Comparison of ENCODE assay signal across 8 cellular contexts in the genomic region with DNA sequence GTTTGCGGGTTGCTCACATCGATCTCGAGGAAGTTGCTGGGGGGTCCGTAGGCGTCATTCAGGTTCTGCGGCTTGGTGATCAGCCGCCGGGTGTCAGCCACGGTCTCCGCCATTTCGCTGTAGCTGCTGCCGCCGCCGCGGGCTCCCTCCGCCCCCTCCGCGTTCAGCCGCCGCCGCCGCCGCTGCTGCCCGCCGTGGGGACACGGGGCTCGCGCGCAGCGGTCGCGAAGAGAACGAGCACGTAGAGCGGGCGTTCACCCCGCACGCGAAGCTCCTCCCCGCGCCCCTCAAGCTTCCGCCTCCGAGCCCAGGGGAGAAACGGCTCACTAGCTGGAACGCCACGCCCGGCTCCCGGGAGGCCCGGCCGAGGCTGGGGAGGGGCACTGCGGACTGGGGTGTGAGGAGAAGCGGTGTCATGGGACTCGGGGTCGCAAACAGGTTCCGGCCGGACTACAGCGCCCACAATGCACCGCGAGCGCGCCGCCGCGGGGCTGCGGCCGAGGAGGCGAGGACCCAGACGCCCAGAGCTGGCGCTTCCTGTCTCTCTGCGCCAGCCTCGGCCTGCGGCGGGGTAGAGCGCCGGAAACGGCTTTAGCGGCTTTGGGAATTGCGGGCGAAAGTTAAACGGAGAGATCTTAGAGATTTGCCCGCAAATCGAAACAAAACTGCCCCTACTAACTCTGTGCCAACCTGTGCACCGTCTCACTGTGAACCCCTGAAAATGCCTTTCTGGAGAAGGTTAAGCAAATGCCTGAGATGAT. TPM values are rescaled to one million over a fixed set of nuclear protein-coding genes. Genes with fewer than 3 reads are reported as not detected.
DNase-seq lines count a peak whose midpoint lies in the region; ATAC-seq lines count a peak whose summit lies in the region.

A gene (minus strand): TSS at position 232 of the 761 bp plus-strand sequence. CDS start 119 bp downstream, at position 113.

- peak; percentile 92 for DNase-seq in DMS153 (lab: John Stamatoyannopoulos, UW)
- peak; percentile 96 for DNase-seq in HuH-7.5 (ENCODE audit: low spot score)
- peak; percentile 76 for DNase-seq in OCI-M2 (lab: John Stamatoyannopoulos, UW; ENCODE audit: unreplicated experiment)
- peak; percentile 70 for DNase-seq in activated T-cell treated with anti-CD3 and anti-CD28 coated beads for 4 hours
- DNase-seq in epidermal melanocyte (ENCODE audit: insufficient read length, low spot score): peak; percentile 96
- DNase-seq in stimulated activated CD8-positive, alpha-beta memory T cell treated with anti-CD3 and anti-CD28 coated beads, Interleukin-4, amount 100 ng/mL, for 1 hour (ENCODE audit: low read depth in 2 of 2, low spot score in 1 of 2): peak; percentile 71 to 75

- H3K9me3 ChIP-seq in mononuclear cell (ENCODE audit: low read depth, low read length): no peaks in the 10 kb centered on the region

- ATAC-seq in GM21526 (IDR thresholded peaks at IDR 0.05; ENCODE audit: low FRiP score, unreplicated experiment): peak; percentile 89

- peak within 1 kb of the TSS; percentile 96 for H3K4me3 ChIP-seq in mononuclear cell (ENCODE audit: low read length)

- H3K27me3 ChIP-seq in mononuclear cell (ENCODE audit: insufficient read depth, low read length): no peaks in the 10 kb centered on the region

- H3K4me1 ChIP-seq in mononuclear cell (ENCODE audit: insufficient read depth, low read length): peaks cover 42% of the 10 kb centered on the region

RNA-seq across cellular contexts. Expression of the gene that starts here (rescaled TPM):
- total RNA-seq in mononuclear cell: 140 TPM

Comparison
In these comparisons a context has a peak if more than half of its experiments do, and no peak if none do; other contexts are left out.
1. Peak in every context shown above with its lines: DNase-seq, ATAC-seq and H3K4me3 ChIP-seq.